Comparison of ENCODE assay signal across 18 cellular contexts in the genomic region with DNA sequence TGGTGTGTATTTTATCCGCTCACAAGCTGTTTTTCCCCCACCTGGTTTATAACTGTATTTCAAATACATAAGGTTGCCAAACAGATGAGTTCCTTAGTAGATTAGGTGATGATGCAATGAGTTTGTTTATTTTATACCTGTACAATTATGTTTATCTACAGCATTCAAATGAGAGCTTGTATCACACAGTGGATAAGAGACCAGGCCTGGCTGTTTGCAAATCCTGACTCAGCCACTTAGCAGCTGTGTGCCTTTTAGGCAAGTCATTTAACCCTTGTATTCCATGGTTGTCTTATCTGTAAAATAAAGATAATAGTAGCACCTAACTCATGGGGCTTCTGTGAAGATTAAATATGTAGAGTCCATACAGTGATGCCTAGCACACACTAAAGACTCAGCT.
DNase-seq lines count a peak whose midpoint lies in the region; ATAC-seq and TF ChIP-seq lines count a peak whose summit lies in the region.
"Had no signal": no experiment of that assay in that cellular context is flagged by ENCODE, and none has a peak within 500 bp of the region (broad histone marks: within the 10 kb centered on the region; RNA-seq: fewer than 3 reads in every experiment).

No MANE protein-coding gene starts in this region.

- H3K36me3 ChIP-seq in GM23248 (ENCODE audit: low read depth): no peaks in the 10 kb centered on the region
- no peaks in the 10 kb centered on the region for H3K36me3 ChIP-seq in mucosa of descending colon (ENCODE audit: low read depth)
- no peaks in the 10 kb centered on the region for H3K36me3 ChIP-seq in ascending aorta
- H3K36me3 ChIP-seq: HAP-1 had no signal

- H3K79me2 ChIP-seq in GM23248 (ENCODE audit: insufficient read depth): no peaks in the 10 kb centered on the region

- no peak overlapping the region for H2AFZ ChIP-seq in GM23248

- no peak overlapping the region for H3K9ac ChIP-seq in GM23248

- TF ChIP-seq CTCF in mucosa of descending colon (IDR thresholded peaks at IDR 0.05): no peak
- no peak for TF ChIP-seq CTCF in ascending aorta (IDR thresholded peaks at IDR 0.05)

- no peaks in the 10 kb centered on the region for H3K9me2 ChIP-seq in GM23248 (ENCODE audit: insufficient read depth)

- H3F3A ChIP-seq in GM23248 (ENCODE audit: insufficient read depth): no peaks in the 10 kb centered on the region

- intact Hi-C loops in mucosa of descending colon (cut with DNase I, micrococcal nuclease) (no loop called here), ascending aorta (cut with DNase I) (no loop called here)

- H4K20me1 ChIP-seq in GM23248 (ENCODE audit: insufficient read depth): no peaks in the 10 kb centered on the region

- WGBS in GM23248 (ENCODE audit: low coverage in 1 of 2, low lambda C conversion rate in 2 of 2, missing lambda C conversion rate in 2 of 2), 2 experiments: 93 to 100% methylated on average over 1 of the region's 1 CpG

- H3K4me3 ChIP-seq in GM23248: no peak overlapping the region
- H3K4me3 ChIP-seq in mucosa of descending colon: no peak overlapping the region
- H3K4me3 ChIP-seq in ascending aorta: no peak overlapping the region
- H3K4me3 ChIP-seq: HAP-1 had no signal

- H3K4me1 ChIP-seq in GM23248 (ENCODE audit: insufficient read depth) (peaks cover 11% of the 10 kb centered on the region; the same call in 1 of the 2 replicates), mucosa of descending colon (ENCODE audit: low read depth) (no peaks in the 10 kb centered on the region), ascending aorta (no peaks in the 10 kb centered on the region)
- H3K4me1 ChIP-seq: HAP-1 had no signal

- in situ Hi-C loops in GM23248 (cut with MboI): loop anchor here (10.0 kb wide), 1 partner anchor 333 kb away; no protein-coding TSS in a partner anchor

- no peak overlapping the region for H3K4me2 ChIP-seq in GM23248 (ENCODE audit: unreplicated experiment)

- no peaks in the 10 kb centered on the region for H3K27me3 ChIP-seq in GM23248 (replicated peaks; ENCODE audit: insufficient read depth)
- no peaks in the 10 kb centered on the region for H3K27me3 ChIP-seq in ascending aorta

- H3K27ac ChIP-seq in GM23248 (no peak overlapping the region), epithelial cell of prostate (no peak overlapping the region), ascending aorta (no peak overlapping the region)

- DNase-seq in GM23248 (peak; percentile 19), NCI-H69 (lab: John Stamatoyannopoulos, UW) (peak; percentile 42), epithelial cell of prostate (ENCODE audit: low read depth, low spot score) (peak; percentile 36), mucosa of descending colon (no peak), OCI-M1 (lab: John Stamatoyannopoulos, UW) (no peak), ascending aorta (ENCODE audit: low spot score in 2 of 2) (no peak), DMS 273 (lab: John Stamatoyannopoulos, UW; ENCODE audit: unreplicated experiment) (no peak)
- DNase-seq: COR-L47; DMS79 treated with DMSO at 0.1 percent for 48 hours; MV-4-11; NCI-H1417 treated with DMSO at 0.1 percent for 48 hours; NCI-H2029 treated with DMSO at 0.1 percent for 48 hours; NCI-H524; NK-92 treated with Interleukin-12 subunit alpha and Interleukin-12 subunit beta, amount 100 ng/mL, for 24 hours; RPMI8226; SIG-M5 had no signal

- ATAC-seq in mucosa of descending colon (peak; percentile 61), HG02870 (IDR thresholded peaks at IDR 0.05; ENCODE audit: unreplicated experiment) (no peak)

- no peaks in the 10 kb centered on the region for H3K9me3 ChIP-seq in GM23248 (ENCODE audit: low read depth)
- H3K9me3 ChIP-seq in mucosa of descending colon: no peaks in the 10 kb centered on the region
- H3K9me3 ChIP-seq in ascending aorta: no peaks in the 10 kb centered on the region

Comparison
In these comparisons a context has a peak if more than half of its experiments do, and no peak if none do; other contexts are left out.
1. DNase-seq: peak in GM23248 (single experiment), NCI-H69 (single experiment) and epithelial cell of prostate (single experiment); none in mucosa of descending colon (0 of 3), OCI-M1 (single experiment), ascending aorta (0 of 2) and DMS 273 (single experiment).